In genomic region chr10:8013619-8014018, GRCh38 we compare ENCODE assay signal across 24 cellular contexts. TPM values are rescaled to one million over a fixed set of nuclear protein-coding genes. Genes with fewer than 3 reads are reported as not detected.
"Had no signal": no experiment of that assay in that cellular context is flagged by ENCODE, and none has a peak within 500 bp of the region (broad histone marks: within the 10 kb centered on the region; RNA-seq: fewer than 3 reads in every experiment).

No MANE protein-coding gene starts in this region.

- H3K27ac ChIP-seq: RWPE1 had no signal

- FAIRE-seq: HepG2 had no signal

- H3K36me3 ChIP-seq: MG63 had no signal

- H3K9me3 ChIP-seq: MG63, SK-N-SH had no signal

- H3K27me3 ChIP-seq: MG63 had no signal

- DNase-seq: IMR-90, Karpas-422, KG1, MG63, NCI-H1092, NCI-H1105 treated with DMSO at 0.1 percent for 48 hours, NCI-H1417 treated with DMSO at 0.1 percent for 48 hours, NCI-H146, NCI-H1694 treated with DMSO at 0.1 percent for 48 hours, NCI-H1930, NCI-H2081, NCI-H2107, NCI-H226, NCI-H446, NCI-H510A, NCI-H524 treated with DMSO at 0.1 percent for 48 hours, NCI-H69, NCI-H774, SHP77, SK-N-SH, SW 1271 had no signal

- H3K4me3 ChIP-seq: MG63 had no signal

RNA-seq across cellular contexts. Expression of gene GATA3, which starts 40.9 kb away (rescaled TPM):
- total RNA-seq: HepG2, IMR-90, SK-MEL-5 had no signal
- polyA plus RNA-seq: HepG2 had no signal
